In genomic region chr11:83044958-83045712, GRCh38 we compare ENCODE assay signal across 8 cellular contexts. TPM values are rescaled to one million over a fixed set of nuclear protein-coding genes. Genes with fewer than 3 reads are reported as not detected.
DNase-seq lines count a peak whose midpoint lies in the region; ATAC-seq and TF ChIP-seq lines count a peak whose summit lies in the region.

No MANE protein-coding gene starts in this region.

- H3K27me3 ChIP-seq in smooth muscle cell (ENCODE audit: low read depth), result no peaks in the 10 kb centered on the region

- peaks cover 13% of the 10 kb centered on the region for H3F3A ChIP-seq in smooth muscle cell (ENCODE audit: low read depth)

- no peak for TF ChIP-seq CTCF in AG09309 (IDR thresholded peaks at IDR 0.05; ENCODE audit: control insufficient read depth, insufficient read depth, low read depth, low read length, missing control alignments)
- TF ChIP-seq CTCF in smooth muscle cell (IDR thresholded peaks at IDR 0.05; ENCODE audit: borderline replicate concordance, insufficient read depth, poor library complexity, severe bottlenecking), result no peak

- peak; percentile 46 for DNase-seq in AG09309 (ENCODE audit: low read depth)
- no peak for DNase-seq in smooth muscle cell (lab: John Stamatoyannopoulos, UW; ENCODE audit: unreplicated experiment)
- no peak for DNase-seq in NCI-H1105 treated with DMSO at 0.1 percent for 48 hours (lab: John Stamatoyannopoulos, UW)
- no peak for DNase-seq in left lobe of liver (ENCODE audit: low spot score)
- no peak for DNase-seq in globus pallidus (ENCODE audit: low spot score)

- H3K4me2 ChIP-seq in smooth muscle cell, result peak overlapping the region; percentile 71

- H4K20me1 ChIP-seq in smooth muscle cell (ENCODE audit: low read depth), result no peaks in the 10 kb centered on the region

- H3K9me3 ChIP-seq in smooth muscle cell (replicated peaks; ENCODE audit: low read depth), result no peaks in the 10 kb centered on the region

- peaks cover 3% of the 10 kb centered on the region for H3K4me1 ChIP-seq in smooth muscle cell (ENCODE audit: low read depth)

- H3K4me3 ChIP-seq in AG09309 (ENCODE audit: control insufficient read depth, low read depth, low read length) (no peak overlapping the region), smooth muscle cell (no peak overlapping the region)

- H3K27ac ChIP-seq in angular gyrus (ENCODE audit: low read depth, low read length) (peak overlapping the region; percentile 14), smooth muscle cell (ENCODE audit: low read depth) (peak overlapping the region; percentile 90)

- ATAC-seq in GM19328 (IDR thresholded peaks at IDR 0.05; ENCODE audit: unreplicated experiment) (peak; percentile 50), HG03521 (IDR thresholded peaks at IDR 0.05; ENCODE audit: unreplicated experiment) (peak; percentile 68), left lobe of liver (no peak)

- H3K9ac ChIP-seq in smooth muscle cell (ENCODE audit: low read depth), result peak overlapping the region; percentile 42

- WGBS in smooth muscle cell (ENCODE audit: low lambda C conversion rate), result 38% methylated on average over 8 of the region's 8 CpGs

- H2AFZ ChIP-seq in smooth muscle cell (ENCODE audit: low read depth), result peak overlapping the region; percentile 5

- no peaks in the 10 kb centered on the region for H3K36me3 ChIP-seq in smooth muscle cell (ENCODE audit: low read depth)

- H3K79me2 ChIP-seq in smooth muscle cell (ENCODE audit: low read depth), result peaks cover 71% of the 10 kb centered on the region

RNA-seq across cellular contexts. Expression of gene RAB30, which starts 26.6 kb away (rescaled TPM):
- 19.6 and 23.6 TPM in 2 replicates for total RNA-seq in smooth muscle cell
- 10.7 and 11.2 TPM in 2 replicates for polyA plus RNA-seq in smooth muscle cell
- total RNA-seq in left lobe of liver, result 8.8 TPM
